ENCODE assay signal across 7 cellular contexts in the genomic region with DNA sequence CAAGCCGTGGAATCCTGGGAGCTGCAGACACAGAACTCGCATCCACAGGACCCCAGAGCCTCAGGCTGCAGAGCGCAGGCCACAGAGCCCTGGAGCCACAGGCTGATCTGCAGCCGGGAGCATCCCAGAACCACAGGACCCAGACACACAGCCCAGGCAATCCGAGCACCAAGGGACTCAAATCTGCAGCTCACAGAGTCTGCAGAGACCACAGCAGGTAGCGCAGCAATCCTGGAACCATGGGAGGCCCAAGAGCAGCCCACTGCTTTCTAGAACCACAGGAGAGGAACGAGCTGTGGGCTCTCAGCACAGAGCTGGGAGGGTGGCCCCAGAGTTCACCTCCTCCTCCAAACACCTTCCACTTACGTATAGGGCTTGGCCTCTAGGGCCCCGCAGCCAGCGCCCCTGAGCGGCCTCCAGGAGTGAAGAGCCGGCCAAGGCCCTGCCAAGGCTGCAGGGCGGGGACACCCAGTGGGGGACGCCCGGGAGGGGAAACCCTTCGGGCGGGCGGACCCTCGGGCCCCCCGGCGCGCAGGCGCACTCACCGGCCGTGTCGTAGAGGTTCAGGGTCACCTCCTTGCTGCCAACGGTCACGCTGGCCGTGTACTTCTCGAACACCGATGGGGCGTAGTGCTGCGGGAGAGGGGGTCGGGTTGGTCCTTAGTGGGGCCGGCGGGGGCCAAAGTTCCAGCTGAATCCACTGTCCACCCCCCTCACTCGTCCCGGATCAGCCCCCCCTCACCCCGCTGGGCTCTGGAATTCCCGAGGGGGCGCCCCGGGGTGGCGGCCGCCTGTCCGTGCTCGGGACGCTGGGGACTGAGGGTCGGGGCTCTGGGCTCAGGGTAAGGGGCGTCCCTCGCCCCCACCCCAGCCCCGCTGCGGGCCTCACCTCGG. TPM values are rescaled to one million over a fixed set of nuclear protein-coding genes. Genes with fewer than 3 reads are reported as not detected.
A peak's percentile ranks its signal among the peaks of the same experiment; 100 is the strongest.
DNase-seq lines count a peak whose midpoint lies in the region; ATAC-seq, FAIRE-seq and TF ChIP-seq lines count a peak whose summit lies in the region.

No MANE protein-coding gene starts in this region.

- no peak for TF ChIP-seq EP300 in H1 (IDR thresholded peaks at IDR 0.05; ENCODE audit: borderline replicate concordance in 1 of 2, low read depth in 2 of 2, low read length in 2 of 2)

- H3K4me1 ChIP-seq in HEK293 (ENCODE audit: control insufficient read depth, insufficient read depth, low read length) (peaks cover 7% of the 10 kb centered on the region), H1 (replicated peaks in 1 of 4; ENCODE audit: control insufficient read depth in 3 of 4, insufficient read depth in 4 of 4, low read length in 3 of 4) (peaks cover 0 to 28% (median 16%) of the 10 kb centered on the region in 4 experiments; a peak in 5 of 7 replicates), neuronal stem cell (ENCODE audit: control insufficient read depth in 2 of 2, insufficient read depth in 1 of 2, low read depth in 1 of 2, low read length in 2 of 2) (peaks cover 11 to 16% of the 10 kb centered on the region in 2 donors)

- DNase-seq in H1 (ENCODE audit: low read depth in 1 of 2, low spot score in 2 of 2), result no peak
- no peak for DNase-seq in neuronal stem cell (ENCODE audit: low spot score)
- no peak for DNase-seq in NCI-H1694 treated with DMSO at 0.1 percent for 48 hours (lab: John Stamatoyannopoulos, UW)

- H3K23me2 ChIP-seq in H1 (ENCODE audit: low read depth, low read length), result peaks cover 6% of the 10 kb centered on the region; the same call in 1 of the 2 replicates

- H3K27ac ChIP-seq in HEK293 (ENCODE audit: extremely low read depth, low read depth, low read length), result no peak overlapping the region
- H3K27ac ChIP-seq in H1 (ENCODE audit: low read depth, low read length), result no peak overlapping the region
- no peak overlapping the region for H3K27ac ChIP-seq in neuronal stem cell (replicated peaks; ENCODE audit: low read length)

- TF ChIP-seq CTCF in HEK293 (tag by site-specific recombination; IDR thresholded peaks at IDR 0.05) (no peak), H1 (IDR thresholded peaks at IDR 0.05; ENCODE audit: control extremely low read depth in 1 of 3, insufficient read depth in 1 of 3, low read depth in 1 of 3, low read length in 3 of 3) (0 out of 4 replicates have a peak, but pooled peaks of 1 of the 3 experiments have one; percentile 3)

- peak overlapping the region; percentile 20 to 73 (median 40); a peak in 4 of 7 replicates for H3K9ac ChIP-seq in H1 (replicated peaks in 1 of 4; ENCODE audit: extremely low read depth in 1 of 4, low read depth in 3 of 4, low read length in 3 of 4)
- H3K9ac ChIP-seq in neuronal stem cell (ENCODE audit: low read depth, low read length, poor library complexity), result peak overlapping the region; percentile 91

- H3K4ac ChIP-seq in H1 (replicated peaks; ENCODE audit: insufficient read length, low read depth, low read length) (no peak overlapping the region), neuronal stem cell (ENCODE audit: low read length) (no peak overlapping the region)

- no peak for TF ChIP-seq RAD21 in H1 (IDR thresholded peaks at IDR 0.05 in 1 of 2, conservative IDR thresholded peaks at IDR 0.05 in 1 of 2; ENCODE audit: low read depth in 2 of 2, low read length in 2 of 2)

- H3K79me1 ChIP-seq in H1 (ENCODE audit: low read depth, low read length) (0 out of 2 replicates have a peak, but pooled peaks cover 9% of the 10 kb centered on the region), neuronal stem cell (ENCODE audit: low read depth, low read length) (peaks cover under 1% of the 10 kb centered on the region)

- H3K23ac ChIP-seq in H1 (ENCODE audit: insufficient read length), result no peak overlapping the region
- peak overlapping the region; percentile 26 for H3K23ac ChIP-seq in neuronal stem cell (ENCODE audit: low read depth, low read length, poor library complexity)

- POLR2A ChIA-PET in HEK293 (lab: Yijun Ruan, JAX) (interaction anchor here (1.4 to 8.9 kb wide), 4 partner anchors 11 to 99 kb away, joined by 4 to 165 read pairs (median 12); partner anchors contain the start of gene SETD1B), H1 (lab: Charles Lee; ENCODE audit: partially characterized antibody) (interaction anchor here (1.6 to 34.9 kb wide), 6 partner anchors 6 to 79 kb away, joined by 4 to 958 read pairs (median 20); partner anchors contain the start of genes RHOF and SETD1B)

- peaks cover 0 to 5% (median 1%) of the 10 kb centered on the region in 4 experiments; a peak in 2 of 7 replicates for H3K27me3 ChIP-seq in H1 (replicated peaks in 1 of 4; ENCODE audit: control insufficient read depth in 3 of 4, extremely low read depth in 1 of 4, insufficient read depth in 3 of 4, low read length in 3 of 4)
- peaks cover 0 to 19% (median 2%) of the 10 kb centered on the region in 3 experiments for H3K27me3 ChIP-seq in neuronal stem cell (ENCODE audit: control insufficient read depth in 3 of 3, insufficient read depth in 3 of 3, low read depth in 1 of 3, low read length in 3 of 3)

- H3K14ac ChIP-seq in H1 (ENCODE audit: insufficient read length), result no peak overlapping the region
- no peak overlapping the region for H3K14ac ChIP-seq in neuronal stem cell (ENCODE audit: low read length)

- no peak overlapping the region for H2BK15ac ChIP-seq in H1 (ENCODE audit: low read length)
- peak overlapping the region; percentile 69 for H2BK15ac ChIP-seq in neuronal stem cell (ENCODE audit: low read length)

- H3K36me3 ChIP-seq in HEK293 (ENCODE audit: control insufficient read depth in 2 of 2, insufficient read depth in 1 of 2, low read length in 2 of 2) (peaks cover 0 to 19% of the 10 kb centered on the region in 2 experiments; a peak in 1 of 3 replicates), H1 (ENCODE audit: control insufficient read depth in 2 of 4, insufficient read depth in 4 of 4, low read length in 3 of 4) (peaks cover 0 to 4% (median 2%) of the 10 kb centered on the region in 4 experiments; a peak in 3 of 8 replicates), neuronal stem cell (replicated peaks in 1 of 2; ENCODE audit: control insufficient read depth in 2 of 2, insufficient read depth in 2 of 2, low read length in 2 of 2) (peaks cover 11 to 28% of the 10 kb centered on the region in 2 donors)

- no peak overlapping the region for H2BK120ac ChIP-seq in H1 (replicated peaks; ENCODE audit: low read depth, low read length)
- H2BK120ac ChIP-seq in neuronal stem cell (ENCODE audit: low read depth, low read length), result no peak overlapping the region

- no peak overlapping the region for H3K56ac ChIP-seq in H1 (replicated peaks; ENCODE audit: insufficient read length, low read depth, low read length)

- no peak overlapping the region; the same call in 1 of the 2 replicates for H3K18ac ChIP-seq in H1 (ENCODE audit: extremely low read depth, low read length)
- peak overlapping the region; percentile 73 for H3K18ac ChIP-seq in neuronal stem cell (ENCODE audit: low read length)

- peak overlapping the region; percentile 28; the same call in 1 of the 2 replicates for H2AK5ac ChIP-seq in H1 (ENCODE audit: low read depth, low read length)
- H2AK5ac ChIP-seq in neuronal stem cell (ENCODE audit: low read depth, low read length), result peak overlapping the region; percentile 12

- H3K4me2 ChIP-seq in H1 (ENCODE audit: insufficient read depth in 1 of 2, low read depth in 2 of 2, low read length in 2 of 2), result peak overlapping the region; percentile 6 to 82
- H3K4me2 ChIP-seq in neuronal stem cell (ENCODE audit: insufficient read depth, low read length, poor library complexity, severe bottlenecking), result peak overlapping the region; percentile 95

- H2BK20ac ChIP-seq in H1 (ENCODE audit: low read length), result no peak overlapping the region

- H2BK5ac ChIP-seq in H1 (ENCODE audit: low read depth, low read length), result no peak overlapping the region; the same call in 1 of the 2 replicates
- H2BK5ac ChIP-seq in neuronal stem cell (ENCODE audit: low read length), result no peak overlapping the region

- no peak overlapping the region for H4K91ac ChIP-seq in H1 (replicated peaks; ENCODE audit: insufficient read length, low read length)
- no peak overlapping the region for H4K91ac ChIP-seq in neuronal stem cell (ENCODE audit: low read depth, low read length, poor library complexity)

- ATAC-seq in activated CD4-positive, CD25-positive, alpha-beta regulatory T cell treated with anti-CD3 and anti-CD28 coated beads, Interleukin-2, amount 50 U/mL, for 24 hours, result peak; percentile 3 to 4
- no peak for ATAC-seq in HG03432 (IDR thresholded peaks at IDR 0.05; ENCODE audit: unreplicated experiment)
- no peak for ATAC-seq in GM21390 (IDR thresholded peaks at IDR 0.05; ENCODE audit: unreplicated experiment)

- WGBS in H1 (ENCODE audit: extremely low coverage in 1 of 2, insufficient coverage in 1 of 2, insufficient read length in 1 of 2, insufficient replicate concordance in 2 of 2, low coverage in 1 of 2, low lambda C conversion rate in 2 of 2, missing lambda C conversion rate in 1 of 2), 2 experiments, result 41% methylated on average over 14 of the region's 53 CpGs; no CpG with 5 or more reads in 1 of the 2 experiments
- WGBS in neuronal stem cell (ENCODE audit: extremely low coverage in 2 of 2, insufficient read length in 2 of 2, insufficient replicate concordance in 1 of 2), 2 donors, result no CpG with 5 or more reads among the region's 53 CpGs

- FAIRE-seq in H1 (lab: Jason Lieb, UNC), result no peak

- peaks cover 18 to 19% of the 10 kb centered on the region in 2 experiments for H4K20me1 ChIP-seq in H1 (replicated peaks in 1 of 2; ENCODE audit: control insufficient read depth in 1 of 2, insufficient read depth in 2 of 2, low read length in 2 of 2)

- H3K79me2 ChIP-seq in H1 (ENCODE audit: control insufficient read depth in 1 of 2, insufficient read depth in 2 of 2, low read length in 2 of 2), result peaks cover 0 to 8% of the 10 kb centered on the region in 2 experiments; a peak in 1 of 4 replicates

- H3K9me3 ChIP-seq in HEK293 (ENCODE audit: control insufficient read depth, insufficient read depth, low read depth, low read length) (no peaks in the 10 kb centered on the region), H1 (ENCODE audit: insufficient read depth in 2 of 2, low read depth in 1 of 2, low read length in 1 of 2) (no peaks in the 10 kb centered on the region), neuronal stem cell (replicated peaks in 1 of 2; ENCODE audit: control insufficient read depth in 2 of 2, insufficient read depth in 1 of 2, low read depth in 1 of 2, low read length in 2 of 2) (no peaks in the 10 kb centered on the region)

- H3K4me3 ChIP-seq in HEK293 (ENCODE audit: low read depth, low read length) (peak overlapping the region; percentile 25), H1 (ENCODE audit: extremely low read depth in 1 of 4, insufficient read depth in 2 of 4, low read depth in 3 of 4, low read length in 4 of 4) (peak overlapping the region; percentile 60 to 91 (median 66)), neuronal stem cell (ENCODE audit: low read length in 2 of 2) (peak overlapping the region in 1 of 2 donors; percentile 82)

- H2BK12ac ChIP-seq in H1 (ENCODE audit: low read depth, low read length), result no peak overlapping the region
- no peak overlapping the region for H2BK12ac ChIP-seq in neuronal stem cell (ENCODE audit: low read length)

- TF ChIP-seq POLR2A in H1 (IDR thresholded peaks at IDR 0.05; ENCODE audit: control extremely low read depth in 1 of 2, low read depth in 2 of 2, low read length in 2 of 2), result no peak

- no peak overlapping the region for H4K5ac ChIP-seq in H1 (ENCODE audit: insufficient read length, low read depth, low read length)

- H4K8ac ChIP-seq in H1 (ENCODE audit: extremely low read depth, insufficient read depth, low read length), result peak overlapping the region; percentile 74; the same call in 1 of the 2 replicates
- no peak overlapping the region for H4K8ac ChIP-seq in neuronal stem cell (ENCODE audit: low read depth, low read length)

- CTCF ChIA-PET in HEK293 (lab: Yijun Ruan, JAX) (interaction anchor here (0.5 to 9.8 kb wide), 17 partner anchors 13 to 312 kb away, joined by 3 to 393 read pairs (median 16); partner anchors contain the start of genes HPD, PSMD9 and SETD1B), H1 (lab: Charles Lee; ENCODE audit: partially characterized antibody) (interaction anchor here (0.9 to 18.2 kb wide), 20 partner anchors 14 to 210 kb away, joined by 3 to 363 read pairs (median 15); partner anchors contain the start of genes CFAP251, PSMD9, SETD1B and TMEM120B)

- H2AFZ ChIP-seq in H1 (ENCODE audit: low read length) (no peak overlapping the region; the same call in 1 of the 2 replicates), neuronal stem cell (ENCODE audit: low read length) (no peak overlapping the region)

RNA-seq across cellular contexts. Expression of gene RHOF, which starts 0.6 kb away (rescaled TPM):
- 31.0 and 31.9 TPM in 2 replicates for total RNA-seq in H1 (2021; fragmentation: NEBNext Ultra II Directional; extraction: Animal tissue kit (Norgen Biotek cat#: 25700))
- 23.8 and 33.2 TPM in 2 replicates for polyA plus RNA-seq in H1 (2011; rRNA removed)
- polyA plus RNA-seq in H1 (2011; cell fraction: cytosol; rRNA removed), result 24.2 TPM
- 46.5 TPM for polyA plus RNA-seq in H1 (2011; cell fraction: nucleus; rRNA removed)
- 13.3 to 22.8 TPM (median 17.1 TPM) in 4 replicates for polyA plus RNA-seq in H1 (2012, experiment 1 of 2)
- polyA plus RNA-seq in H1 (2012, experiment 2 of 2), result 10.2 TPM
- 16.3 TPM for polyA plus RNA-seq in H1 (2013, experiment 1 of 2)
- 14.9 TPM for polyA plus RNA-seq in H1 (2013, experiment 2 of 2)
- 15.0 and 16.7 TPM in 2 replicates for polyA minus RNA-seq in H1 (2011; rRNA and poly(A)+ RNA removed)
- polyA minus RNA-seq in H1 (2011; cell fraction: cytosol; rRNA and poly(A)+ RNA removed), result 27.1 TPM
- polyA minus RNA-seq in H1 (2011; cell fraction: nucleus; rRNA and poly(A)+ RNA removed), result 45.4 TPM
- polyA plus RNA-seq in neuronal stem cell (2013, experiment 1 of 2), result 16.5 TPM
- polyA plus RNA-seq in neuronal stem cell (2013, experiment 2 of 2), result 15.5 TPM

RNA-seq across cellular contexts. Expression of gene SETD1B, which starts 11.0 kb away (rescaled TPM):
- total RNA-seq in H1 (2021; fragmentation: NEBNext Ultra II Directional; extraction: Animal tissue kit (Norgen Biotek cat#: 25700)), result 17.7 and 17.8 TPM in 2 replicates
- 1.3 and 2.3 TPM in 2 replicates for polyA plus RNA-seq in H1 (2011; rRNA removed)
- polyA plus RNA-seq in H1 (2011; cell fraction: cytosol; rRNA removed), result 1.2 TPM
- 4.1 TPM for polyA plus RNA-seq in H1 (2011; cell fraction: nucleus; rRNA removed)
- 6.5 to 10.1 TPM (median 8.7 TPM) in 4 replicates for polyA plus RNA-seq in H1 (2012, experiment 1 of 2)
- polyA plus RNA-seq in H1 (2012, experiment 2 of 2), result 4.9 TPM
- polyA plus RNA-seq in H1 (2013, experiment 1 of 2), result 6.6 TPM
- polyA plus RNA-seq in H1 (2013, experiment 2 of 2), result 5.8 TPM
- polyA minus RNA-seq in H1 (2011; rRNA and poly(A)+ RNA removed), result 1.5 and 2.3 TPM in 2 replicates
- 5.3 TPM for polyA minus RNA-seq in H1 (2011; cell fraction: cytosol; rRNA and poly(A)+ RNA removed)
- polyA minus RNA-seq in H1 (2011; cell fraction: nucleus; rRNA and poly(A)+ RNA removed), result 4.7 TPM
- 6.1 TPM for polyA plus RNA-seq in neuronal stem cell (2013, experiment 1 of 2)
- 6.2 TPM for polyA plus RNA-seq in neuronal stem cell (2013, experiment 2 of 2)

Comparison
In these comparisons a context has a peak if more than half of its experiments do, and no peak if none do; other contexts are left out.
1. ATAC-seq: peak in activated CD4-positive, CD25-positive, alpha-beta regulatory T cell treated with anti-CD3 and anti-CD28 coated beads, Interleukin-2, amount 50 U/mL, for 24 hours (2 of 2); none in HG03432 (single experiment) and GM21390 (single experiment).